ENCODE assay signal across 7 cellular contexts in genomic region chr6:151125651-151126416, GRCh38.
A peak's percentile ranks its signal among the peaks of the same experiment; 100 is the strongest.
DNase-seq lines count a peak whose midpoint lies in the region; ATAC-seq and TF ChIP-seq lines count a peak whose summit lies in the region.
"Not testable (repeated sequence)": the region's sequence is repeated elsewhere in the genome, so short reads cannot be mapped to it uniquely, and the experiment has no call there.

No MANE protein-coding gene starts in this region.

- WGBS in mammary epithelial cell (ENCODE audit: low coverage, missing lambda C conversion rate): 40% methylated on average over 6 of the region's 6 CpGs
- WGBS in right lobe of liver (ENCODE audit: insufficient coverage, low coverage, low lambda C conversion rate, missing lambda C conversion rate): 39% methylated on average over 6 of the region's 6 CpGs
- 10 to 48% methylated on average over 6 of the region's 6 CpGs for WGBS in sigmoid colon, 2 donors

- not testable (repeated sequence) for H3K27ac Mint-ChIP-seq in activated T-cell treated with anti-CD3 and anti-CD28 coated beads, Interleukin-2, amount 50 U/mL, for 72 hours

- DNase-seq in HCEC 1CT (peak; percentile 18), PC-9 (peak in 1 of 2 experiments; percentile 78), mammary epithelial cell (peak; percentile 59), foreskin keratinocyte (peak; percentile 47 to 61), right lobe of liver (peak in 2 of 3 donors; percentile 48 to 60)
- DNase-seq in activated T-cell treated with anti-CD3 and anti-CD28 coated beads, Interleukin-2, amount 50 U/mL, for 72 hours; sigmoid colon: not testable (repeated sequence)

- not testable (repeated sequence) for TF ChIP-seq POLR2A in right lobe of liver (IDR thresholded peaks at IDR 0.05); sigmoid colon (IDR thresholded peaks at IDR 0.05)

- H3K36me3 Mint-ChIP-seq in activated T-cell treated with anti-CD3 and anti-CD28 coated beads, Interleukin-2, amount 50 U/mL, for 72 hours (ENCODE audit: insufficient read depth in 2 of 2): not testable (repeated sequence)

- H3K27me3 Mint-ChIP-seq in activated T-cell treated with anti-CD3 and anti-CD28 coated beads, Interleukin-2, amount 50 U/mL, for 72 hours (ENCODE audit: low read depth): peaks cover 23% of the 10 kb centered on the region

- peaks cover 33% of the 10 kb centered on the region for H3K4me1 Mint-ChIP-seq in activated T-cell treated with anti-CD3 and anti-CD28 coated beads, Interleukin-2, amount 50 U/mL, for 72 hours (ENCODE audit: low read depth)

- CTCF ChIA-PET in PC-9 (lab: Charles Lee); mammary epithelial cell (lab: Charles Lee; ENCODE audit: low non-redundant PET): not testable (repeated sequence)

- H2AFZ ChIP-seq in PC-9: peak overlapping the region; percentile 56; the same call in 1 of the 2 replicates
- peak overlapping the region; percentile 26 for H2AFZ ChIP-seq in mammary epithelial cell (ENCODE audit: low read depth, low read length)

- POLR2A ChIA-PET in PC-9 (lab: Charles Lee; ENCODE audit: unreplicated experiment): not testable (repeated sequence)

- ATAC-seq in activated T-cell treated with anti-CD3 and anti-CD28 coated beads, Interleukin-2, amount 50 U/mL, for 72 hours (replicated peaks in 1 of 2): peak; percentile 85 to 90
- peak; percentile 83 for ATAC-seq in foreskin keratinocyte
- peak; percentile 86 to 95 (median 88) for ATAC-seq in right lobe of liver

- not testable (repeated sequence) for H3K9ac ChIP-seq in mammary epithelial cell (ENCODE audit: insufficient read depth, low read length)

- not testable (repeated sequence) for H3K79me2 ChIP-seq in PC-9 (ENCODE audit: low read depth); mammary epithelial cell (ENCODE audit: insufficient read depth, low read length)

- not testable (repeated sequence) for TF ChIP-seq CTCF in PC-9 (conservative IDR thresholded peaks at IDR 0.05); mammary epithelial cell (conservative IDR thresholded peaks at IDR 0.05 in 1 of 2, IDR thresholded peaks at IDR 0.05 in 1 of 2; ENCODE audit: extremely low read depth in 1 of 2, insufficient read depth in 1 of 2, low read depth in 1 of 2, low read length in 2 of 2); foreskin keratinocyte (conservative IDR thresholded peaks at IDR 0.05); right lobe of liver (IDR thresholded peaks at IDR 0.05); sigmoid colon (IDR thresholded peaks at IDR 0.05)

- not testable (repeated sequence) for H3K9me2 ChIP-seq in PC-9 (ENCODE audit: insufficient read depth)

- intact Hi-C loops in PC-9 (cut with micrococcal nuclease; ENCODE audit: unreplicated experiment); mammary epithelial cell (cut with micrococcal nuclease); right lobe of liver (cut with DNase I); sigmoid colon (cut with DNase I): not testable (repeated sequence)

- H3K27ac ChIP-seq in PC-9 (peak overlapping the region; percentile 81), foreskin keratinocyte (peak overlapping the region; percentile 69), right lobe of liver (peak overlapping the region in 2 of 3 donors; percentile 39 to 46), sigmoid colon (peak overlapping the region in 3 of 4 donors; percentile 24 to 68 (median 65))
- not testable (repeated sequence) for H3K27ac ChIP-seq in mammary epithelial cell (ENCODE audit: insufficient read depth, low read depth, low read length)

- H3K4me3 ChIP-seq in PC-9: peak overlapping the region; percentile 22; the same call in 1 of the 2 replicates
- not testable (repeated sequence) for H3K4me3 ChIP-seq in mammary epithelial cell (replicated peaks in 1 of 3; ENCODE audit: insufficient read depth in 1 of 3, low read depth in 2 of 3, low read length in 3 of 3); right lobe of liver; sigmoid colon

- not testable (repeated sequence) for TF ChIP-seq EP300 in sigmoid colon (IDR thresholded peaks at IDR 0.05)

- H3K36me3 ChIP-seq in PC-9 (ENCODE audit: low read depth); mammary epithelial cell (ENCODE audit: insufficient read depth, low read length); right lobe of liver; sigmoid colon: not testable (repeated sequence)

- in situ Hi-C loops in mammary epithelial cell (cut with MboI; ENCODE audit: low sequenced_read_pairs in 2 of 2): not testable (repeated sequence)

- H3K4me1 ChIP-seq in PC-9 (replicated peaks; ENCODE audit: insufficient read depth) (peaks cover 30% of the 10 kb centered on the region), mammary epithelial cell (ENCODE audit: insufficient read depth, low read length) (peaks cover 12% of the 10 kb centered on the region), foreskin keratinocyte (peaks cover 23% of the 10 kb centered on the region), right lobe of liver (peaks cover 0 to 17% (median 0%) of the 10 kb centered on the region in 4 donors), sigmoid colon (peaks cover 0 to 49% (median 30%) of the 10 kb centered on the region in 4 donors)

- H3K4me2 ChIP-seq in PC-9 (peak overlapping the region; percentile 67), mammary epithelial cell (ENCODE audit: insufficient read depth, low read depth, low read length) (peak overlapping the region; percentile 36)

- not testable (repeated sequence) for BruUV-seq in PC-9 (replicated peaks; lab: Mats Ljungman, UMichigan); mammary epithelial cell (replicated peaks; lab: Mats Ljungman, UMichigan)

- H3F3A ChIP-seq in PC-9 (ENCODE audit: insufficient read depth, low read depth): peaks cover 20% of the 10 kb centered on the region

- H3K4me3 Mint-ChIP-seq in activated T-cell treated with anti-CD3 and anti-CD28 coated beads, Interleukin-2, amount 50 U/mL, for 72 hours: peak overlapping the region in 1 of 2 donors; percentile 25

- not testable (repeated sequence) for H3K9me3 Mint-ChIP-seq in activated T-cell treated with anti-CD3 and anti-CD28 coated beads, Interleukin-2, amount 50 U/mL, for 72 hours

- not testable (repeated sequence) for H3K9me3 ChIP-seq in PC-9 (ENCODE audit: insufficient read depth, low read depth); mammary epithelial cell (replicated peaks; ENCODE audit: insufficient read depth, low read length); right lobe of liver; sigmoid colon

- dilution Hi-C loops in mammary epithelial cell (cut with HindIII; ENCODE audit: low sequenced_read_pairs): not testable (repeated sequence)

- H4K20me1 ChIP-seq in PC-9 (ENCODE audit: insufficient read depth); mammary epithelial cell (ENCODE audit: insufficient read depth, low read length): not testable (repeated sequence)

- H3K27me3 ChIP-seq in PC-9 (ENCODE audit: insufficient read depth, low read depth); mammary epithelial cell (ENCODE audit: insufficient read depth, low read length); foreskin keratinocyte; right lobe of liver; sigmoid colon: not testable (repeated sequence)
